ENCODE assay signal across 1 cellular context in the genomic region with DNA sequence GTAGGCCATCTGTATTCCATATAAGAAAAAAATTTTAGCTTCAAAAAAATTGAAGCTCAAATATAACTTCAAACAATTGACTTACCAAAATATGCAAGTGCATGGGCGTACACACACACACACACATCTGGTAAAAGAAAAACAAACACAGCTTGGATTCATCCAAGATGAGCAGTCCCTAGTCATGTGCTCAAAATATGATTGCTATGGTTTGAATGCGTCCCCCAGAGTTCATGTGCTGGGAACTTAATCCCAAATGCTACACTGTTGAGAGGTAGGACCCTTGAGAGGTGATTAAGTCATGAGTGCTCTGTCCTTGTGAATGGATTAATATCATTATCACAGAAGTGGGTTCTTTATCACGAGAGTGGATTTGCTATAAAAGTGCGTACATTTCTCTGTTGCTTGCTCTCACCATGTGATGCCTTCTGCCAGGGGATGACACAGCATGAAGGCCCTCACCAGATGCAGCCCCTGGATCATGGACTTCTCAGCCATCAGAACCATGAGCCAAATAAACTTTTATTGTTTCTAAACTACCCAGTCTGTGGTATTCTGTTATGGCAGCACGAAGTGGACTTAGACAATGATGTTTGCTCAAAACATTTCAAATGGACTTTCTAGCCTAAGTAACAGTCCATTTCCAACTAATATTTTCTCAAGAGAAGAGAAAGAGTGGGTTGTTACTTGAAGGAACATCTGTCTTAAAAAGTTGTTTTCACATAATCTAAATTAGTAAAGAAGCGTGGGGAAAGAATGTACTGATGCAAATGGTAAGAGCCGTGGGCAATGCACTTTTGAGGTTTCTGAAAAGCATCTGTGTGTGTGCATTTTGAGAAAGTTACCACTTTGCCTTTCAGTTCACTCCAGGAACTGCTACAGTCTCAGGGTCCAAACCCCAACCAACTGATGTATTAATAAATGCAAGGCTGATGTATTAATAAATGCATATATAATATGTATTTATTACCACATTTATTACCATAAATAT.
TF ChIP-seq lines count a peak whose summit lies in the region.

No MANE protein-coding gene starts in this region.

TF ChIP-seq in HepG2, 621 proteins besides CTCF, POLR2A, EP300 and RAD21 (continued from another document):
- TF ChIP-seq FOXP1 (IDR thresholded peaks at IDR 0.05) (no peak), FOXP1 (CRISPR knock-in tag; IDR thresholded peaks at IDR 0.05) (0 out of 2 replicates have a peak, but pooled peaks have one; percentile 19), ZKSCAN5 (CRISPR knock-in tag; IDR thresholded peaks at IDR 0.05) (no peak)
- TF ChIP-seq, protein P1, sequence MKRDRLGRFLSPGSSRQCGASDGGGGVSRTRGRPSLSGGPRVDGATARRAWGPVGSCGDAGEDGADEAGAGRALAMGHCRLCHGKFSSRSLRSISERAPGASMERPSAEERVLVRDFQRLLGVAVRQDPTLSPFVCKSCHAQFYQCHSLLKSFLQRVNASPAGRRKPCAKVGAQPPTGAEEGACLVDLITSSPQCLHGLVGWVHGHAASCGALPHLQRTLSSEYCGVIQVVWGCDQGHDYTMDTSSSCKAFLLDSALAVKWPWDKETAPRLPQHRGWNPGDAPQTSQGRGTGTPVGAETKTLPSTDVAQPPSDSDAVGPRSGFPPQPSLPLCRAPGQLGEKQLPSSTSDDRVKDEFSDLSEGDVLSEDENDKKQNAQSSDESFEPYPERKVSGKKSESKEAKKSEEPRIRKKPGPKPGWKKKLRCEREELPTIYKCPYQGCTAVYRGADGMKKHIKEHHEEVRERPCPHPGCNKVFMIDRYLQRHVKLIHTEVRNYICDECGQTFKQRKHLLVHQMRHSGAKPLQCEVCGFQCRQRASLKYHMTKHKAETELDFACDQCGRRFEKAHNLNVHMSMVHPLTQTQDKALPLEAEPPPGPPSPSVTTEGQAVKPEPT (CRISPR knock-in tag; IDR thresholded peaks at IDR 0.05; ENCODE audit: low read depth) = no peak
